In genomic region chr18:35042389-35043066, GRCh38 we compare ENCODE assay signal across 9 cellular contexts. TPM values are rescaled to one million over a fixed set of nuclear protein-coding genes. Genes with fewer than 3 reads are reported as not detected.
DNase-seq lines count a peak whose midpoint lies in the region; ATAC-seq, FAIRE-seq and TF ChIP-seq lines count a peak whose summit lies in the region.
"Had no signal": no experiment of that assay in that cellular context is flagged by ENCODE, and none has a peak within 500 bp of the region (broad histone marks: within the 10 kb centered on the region; RNA-seq: fewer than 3 reads in every experiment).

No MANE protein-coding gene starts in this region.

- H3K36me3 ChIP-seq in SJSA1, result no peaks in the 10 kb centered on the region
- H3K36me3 ChIP-seq in pancreas, result no peaks in the 10 kb centered on the region

- no peaks in the 10 kb centered on the region for H3K27me3 ChIP-seq in SJSA1 (replicated peaks)
- no peaks in the 10 kb centered on the region for H3K27me3 ChIP-seq in pancreas

- TF ChIP-seq CTCF in epithelial cell of esophagus (IDR thresholded peaks at IDR 0.05; ENCODE audit: insufficient read depth, low read depth, low read length, missing control alignments) (no peak), pancreas (IDR thresholded peaks at IDR 0.05) (no peak)

- no peak for FAIRE-seq in pancreas (lab: Jason Lieb, UNC)
- FAIRE-seq: G401.6 had no signal

- H3K27ac ChIP-seq in SJSA1 (no peak overlapping the region), pancreas (peak overlapping the region in 3 of 4 donors; percentile 70 to 82 (median 73))

- H3K9me3 ChIP-seq in SJSA1 (replicated peaks) (no peaks in the 10 kb centered on the region), pancreas (no peaks in the 10 kb centered on the region)

- intact Hi-C loops in pancreas (cut with DNase I), result no loop called here

- peaks cover 36% of the 10 kb centered on the region for H3K4me1 ChIP-seq in SJSA1 (replicated peaks)
- peaks cover 0 to 17% (median 0%) of the 10 kb centered on the region in 3 donors for H3K4me1 ChIP-seq in pancreas

- ATAC-seq in pancreas (peak in 1 of 4 donors; percentile 8), HG02981 (IDR thresholded peaks at IDR 0.05; ENCODE audit: unreplicated experiment) (no peak), HG02938 (IDR thresholded peaks at IDR 0.05; ENCODE audit: unreplicated experiment) (no peak)

- DNase-seq in NOMO-1 treated with DMSO at 0.1 percent for 48 hours (lab: John Stamatoyannopoulos, UW; ENCODE audit: unreplicated experiment) (peak; percentile 24), NOMO-1 treated with dmso at 0.1 percent for 144 hours (lab: John Stamatoyannopoulos, UW; ENCODE audit: unreplicated experiment) (no peak), SJSA1 (ENCODE audit: low read depth in 1 of 2, low spot score in 2 of 2) (no peak), epithelial cell of esophagus (ENCODE audit: low read depth) (no peak), pancreas (no peak), globus pallidus (ENCODE audit: low spot score) (no peak)

- 6 to 8% methylated on average over 5 of the region's 5 CpGs for WGBS in pancreas, 2 donors

- H3K4me3 ChIP-seq in SJSA1 (peak overlapping the region; percentile 68), epithelial cell of esophagus (ENCODE audit: low read length) (peak overlapping the region; percentile 90), pancreas (peak overlapping the region in 3 of 4 donors; percentile 55 to 76 (median 73))

RNA-seq across cellular contexts. Expression of gene MAPRE2, which starts 1.3 kb away (rescaled TPM):
- total RNA-seq in SJSA1 (2014; rRNA removed; shearing (Covaris generic)), result 30.1 and 34.4 TPM in 2 replicates
- 10 to 100 TPM in 3 of 6 donors, 1 to 10 TPM in 3; 8.4 to 18.2 (median 10.6) TPM for total RNA-seq in pancreas
- 10 to 100 TPM in 1 of 2 donors, 1 to 10 TPM in 1; 4.8 to 13.0 TPM for polyA plus RNA-seq in pancreas
